ENCODE assay signal across 2 cellular contexts in genomic region chr14:23566782-23567185, GRCh38.
TF ChIP-seq lines count a peak whose summit lies in the region.

No MANE protein-coding gene starts in this region.

TF ChIP-seq in GM12891, 5 proteins besides CTCF, POLR2A, EP300 and RAD21:
- TF ChIP-seq PAX5 (IDR thresholded peaks at IDR 0.05; ENCODE audit: insufficient read depth, low read length, severe bottlenecking) (no peak), POLR2AphosphoS5 (IDR thresholded peaks at IDR 0.05; ENCODE audit: low read depth, low read length) (no peak), TAF1 (IDR thresholded peaks at IDR 0.05; ENCODE audit: low read depth, low read length) (no peak), POU2F2 (IDR thresholded peaks at IDR 0.05; ENCODE audit: low read depth, low read length) (no peak), SPI1 (IDR thresholded peaks at IDR 0.05; ENCODE audit: low read depth, low read length) (no peak)

TF ChIP-seq in GM12878, 131 proteins besides CTCF, POLR2A, EP300 and RAD21:
- TF ChIP-seq TCF3 (IDR thresholded peaks at IDR 0.05; ENCODE audit: borderline replicate concordance, insufficient read depth, low read depth, low read length) (no peak), CBX3 (IDR thresholded peaks at IDR 0.05; ENCODE audit: borderline replicate concordance, low read depth) (no peak), ATF2 (IDR thresholded peaks at IDR 0.05; ENCODE audit: low read length) (no peak), JUND (IDR thresholded peaks at IDR 0.05; ENCODE audit: low read depth, low read length) (no peak), YBX1 (IDR thresholded peaks at IDR 0.05) (no peak), SREBF2 (IDR thresholded peaks at IDR 0.05; ENCODE audit: low read length) (no peak), RB1 (IDR thresholded peaks at IDR 0.05; ENCODE audit: borderline replicate concordance) (no peak), BHLHE40 (IDR thresholded peaks at IDR 0.05; ENCODE audit: borderline replicate concordance in 1 of 2, low read depth in 2 of 2, low read length in 1 of 2) (no peak), CUX1 (IDR thresholded peaks at IDR 0.05; ENCODE audit: insufficient replicate concordance, low read depth, low read length) (no peak), SREBF1 (IDR thresholded peaks at IDR 0.05; ENCODE audit: low read length) (no peak), MYC (IDR thresholded peaks at IDR 0.05; ENCODE audit: insufficient read depth, insufficient read length, insufficient replicate concordance, low read length, severe bottlenecking) (no peak), ESRRA (IDR thresholded peaks at IDR 0.05; ENCODE audit: low read length) (no peak), CBFB (IDR thresholded peaks at IDR 0.05; ENCODE audit: low read depth) (no peak), MXI1 (IDR thresholded peaks at IDR 0.05; ENCODE audit: low read depth, low read length) (no peak), ZBTB33 (IDR thresholded peaks at IDR 0.05) (no peak), SPI1 (IDR thresholded peaks at IDR 0.05; ENCODE audit: borderline replicate concordance, insufficient read depth, low read depth, low read length) (no peak), ATF3 (IDR thresholded peaks at IDR 0.05; ENCODE audit: borderline replicate concordance, extremely low read depth, low read depth, low read length) (no peak)
